ENCODE assay signal across 30 cellular contexts in the genomic region with DNA sequence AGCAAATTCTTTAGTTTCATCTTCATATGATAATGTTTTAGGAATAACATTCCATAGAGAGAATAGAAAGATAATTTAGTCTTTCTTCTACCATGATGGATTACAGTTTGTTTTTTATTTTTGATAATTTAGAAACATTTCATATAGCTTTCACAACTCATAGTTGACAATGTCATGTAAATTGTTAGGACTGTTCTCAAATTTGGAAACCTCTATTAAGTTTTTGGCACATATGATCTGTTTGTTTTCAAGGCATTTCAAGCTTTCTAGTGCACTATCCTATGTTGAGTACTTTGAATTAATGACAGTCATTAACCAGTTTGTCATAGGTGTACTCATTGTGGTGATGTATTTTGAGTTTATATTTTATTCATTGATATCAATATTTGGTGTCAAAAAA.
"Had no signal": no experiment of that assay in that cellular context is flagged by ENCODE, and none has a peak within 500 bp of the region (broad histone marks: within the 10 kb centered on the region; RNA-seq: fewer than 3 reads in every experiment).

No MANE protein-coding gene starts in this region.

- FAIRE-seq: endometrium, endothelial cell of umbilical vein had no signal

- H3K36me3 ChIP-seq: adrenal gland, colonic mucosa, esophagus squamous epithelium, gastroesophageal sphincter, heart right ventricle had no signal

- H3K27ac ChIP-seq: adrenal gland, body of pancreas, colonic mucosa, epithelial cell of prostate, esophagus squamous epithelium, gastroesophageal sphincter, heart right ventricle had no signal

- DNase-seq: activated CD4-positive, alpha-beta memory T cell treated with anti-CD3 and anti-CD28 coated beads for 36 hours; activated CD4-positive, alpha-beta T cell treated with anti-CD3 and anti-CD28 coated beads for 36 hours; activated CD4-positive, alpha-beta T cell treated with anti-CD3 and anti-CD28 coated beads, Interleukin-2, amount 10 ng/mL, durations not matched to agents 24 days and 14 days; activated CD4-positive, CD25-positive, alpha-beta regulatory T cell; activated CD4-positive, CD25-positive, alpha-beta regulatory T cell treated with anti-CD3 and anti-CD28 coated beads, Interleukin-2, amount 50 U/mL, for 72 hours; activated CD8-positive, alpha-beta memory T cell treated with anti-CD3 and anti-CD28 coated beads, Interleukin-2, amount 10 ng/mL, durations not matched to agents 7 days and 5 days; activated CD8-positive, alpha-beta memory T cell treated with anti-CD3 and anti-CD28 coated beads, Interleukin-2, amount 50 U/mL, for 4 hours; activated CD8-positive, alpha-beta T cell treated with anti-CD3 and anti-CD28 coated beads, Interleukin-2, amount 10 ng/mL, durations not matched to agents 7 days and 5 days; activated effector memory CD4-positive, alpha-beta T cell treated with anti-CD3 and anti-CD28 coated beads, Interleukin-2, amount 50 U/mL, for 16 hours; activated naive CD4-positive, alpha-beta T cell treated with anti-CD3 and anti-CD28 coated beads for 36 hours; activated naive CD8-positive, alpha-beta T cell treated with anti-CD3 and anti-CD28 coated beads for 36 hours; activated naive CD8-positive, alpha-beta T cell treated with anti-CD3 and anti-CD28 coated beads, Interleukin-2, amount 50 U/mL, for 24 hours; activated T-cell treated with anti-CD3 and anti-CD28 coated beads, Interleukin-2, amount 50 U/mL, for 1 hour; activated T-cell treated with anti-CD3 and anti-CD28 coated beads, Interleukin-2, amount 50 U/mL, for 48 hours; adrenal gland; amygdala; aorta; body of pancreas; caudate nucleus; colonic mucosa; effector CD8-positive, alpha-beta T cell; esophagus squamous epithelium; foreskin melanocyte; heart right ventricle; T-helper 17 cell; T1000 had no signal

- ATAC-seq: activated CD4-positive, alpha-beta T cell treated with anti-CD3 and anti-CD28 coated beads for 36 hours; activated CD8-positive, alpha-beta memory T cell treated with anti-CD3 and anti-CD28 coated beads, Interleukin-2, amount 10 ng/mL, durations not matched to agents 7 days and 5 days; activated CD8-positive, alpha-beta T cell treated with anti-CD3 and anti-CD28 coated beads, Interleukin-2, amount 10 ng/mL, durations not matched to agents 7 days and 5 days; activated naive CD8-positive, alpha-beta T cell treated with anti-CD3 and anti-CD28 coated beads, Interleukin-2, amount 50 U/mL, for 24 hours; body of pancreas; gastroesophageal sphincter; heart right ventricle; T-helper 17 cell had no signal

- H3K4me3 ChIP-seq: adrenal gland, body of pancreas, colonic mucosa, esophagus squamous epithelium, gastroesophageal sphincter, heart right ventricle had no signal

- H3K4me1 ChIP-seq: adrenal gland, colonic mucosa, esophagus squamous epithelium had no signal

- H3K27me3 ChIP-seq: adrenal gland, body of pancreas, colonic mucosa, esophagus squamous epithelium, gastroesophageal sphincter, heart right ventricle had no signal

- H3K9me3 ChIP-seq: adrenal gland, body of pancreas, colonic mucosa, esophagus squamous epithelium, gastroesophageal sphincter, heart right ventricle had no signal
